Comparison of ENCODE assay signal across 8 cellular contexts in genomic region chr16:50267151-50267631, GRCh38. TPM values are rescaled to one million over a fixed set of nuclear protein-coding genes. Genes with fewer than 3 reads are reported as not detected.
A peak's percentile ranks its signal among the peaks of the same experiment; 100 is the strongest.
DNase-seq lines count a peak whose midpoint lies in the region; ATAC-seq and TF ChIP-seq lines count a peak whose summit lies in the region.

No MANE protein-coding gene starts in this region.

- H3K36me3 Mint-ChIP-seq in activated naive CD8-positive, alpha-beta T cell treated with anti-CD3 and anti-CD28 coated beads, Interleukin-2, amount 50 U/mL, for 24 hours (ENCODE audit: low read depth), result peaks cover 4% of the 10 kb centered on the region

- H3K27me3 ChIP-seq in BLaER1 (no peaks in the 10 kb centered on the region), KMS-11 (ENCODE audit: insufficient read depth, low read depth) (no peaks in the 10 kb centered on the region), mucosa of stomach (ENCODE audit: control insufficient read depth, insufficient read depth, low read length) (no peaks in the 10 kb centered on the region), mesendoderm (ENCODE audit: insufficient read depth, low read length, poor library complexity) (no peaks in the 10 kb centered on the region)

- H3K9me3 Mint-ChIP-seq in activated naive CD8-positive, alpha-beta T cell treated with anti-CD3 and anti-CD28 coated beads, Interleukin-2, amount 50 U/mL, for 24 hours, result no peaks in the 10 kb centered on the region

- no peak overlapping the region for H4K5ac ChIP-seq in mesendoderm (ENCODE audit: low read length)

- H3K4me1 Mint-ChIP-seq in activated naive CD8-positive, alpha-beta T cell treated with anti-CD3 and anti-CD28 coated beads, Interleukin-2, amount 50 U/mL, for 24 hours, result peaks cover 89% of the 10 kb centered on the region

- DNase-seq in activated naive CD8-positive, alpha-beta T cell treated with anti-CD3 and anti-CD28 coated beads, Interleukin-2, amount 50 U/mL, for 24 hours, result no peak
- no peak for DNase-seq in DMS153 treated with DMSO at 0.1 percent for 48 hours (lab: John Stamatoyannopoulos, UW; ENCODE audit: unreplicated experiment)
- no peak for DNase-seq in cerebellar cortex (ENCODE audit: low spot score)
- DNase-seq in mesendoderm, result no peak

- no peak overlapping the region for H2BK120ac ChIP-seq in mesendoderm (ENCODE audit: low read depth, low read length)

- H3K36me3 ChIP-seq in BLaER1 (no peaks in the 10 kb centered on the region), KMS-11 (ENCODE audit: insufficient read depth) (no peaks in the 10 kb centered on the region), mucosa of stomach (ENCODE audit: control insufficient read depth, insufficient read depth, low read length) (no peaks in the 10 kb centered on the region), mesendoderm (ENCODE audit: control insufficient read depth, insufficient read depth, low read length) (no peaks in the 10 kb centered on the region)

- H4K20me1 ChIP-seq in BLaER1 (peaks cover 45% of the 10 kb centered on the region), KMS-11 (ENCODE audit: insufficient read depth) (no peaks in the 10 kb centered on the region)

- WGBS in mesendoderm (ENCODE audit: extremely low coverage, insufficient coverage, low lambda C conversion rate), result no CpG with 5 or more reads among the region's 8 CpGs

- peak overlapping the region; percentile 88 for H3K4me3 Mint-ChIP-seq in activated naive CD8-positive, alpha-beta T cell treated with anti-CD3 and anti-CD28 coated beads, Interleukin-2, amount 50 U/mL, for 24 hours

- H2AFZ ChIP-seq in KMS-11 (ENCODE audit: low read depth), result peak overlapping the region; percentile 54; the same call in 1 of the 2 replicates

- H4K8ac ChIP-seq in mesendoderm (ENCODE audit: low read depth, low read length), result no peak overlapping the region

- no peak overlapping the region for H2BK15ac ChIP-seq in mesendoderm (replicated peaks; ENCODE audit: low read depth)

- peak overlapping the region; percentile 98 for H3K4me2 ChIP-seq in BLaER1
- peak overlapping the region; percentile 62 for H3K4me2 ChIP-seq in KMS-11
- no peak overlapping the region for H3K4me2 ChIP-seq in mesendoderm (ENCODE audit: low read length)

- H3K4me3 ChIP-seq in BLaER1, result no peak overlapping the region
- H3K4me3 ChIP-seq in KMS-11 (IDR thresholded peaks at IDR 0.05; ENCODE audit: insufficient read depth, low read depth, low read length), result no peak overlapping the region
- peak overlapping the region; percentile 25 for H3K4me3 ChIP-seq in mucosa of stomach (ENCODE audit: low read length)
- no peak overlapping the region for H3K4me3 ChIP-seq in mesendoderm (ENCODE audit: low read length)

- peak overlapping the region; percentile 49; the same call in 1 of the 2 replicates for H3K9ac ChIP-seq in BLaER1
- peak overlapping the region; percentile 72 for H3K9ac ChIP-seq in KMS-11
- no peak overlapping the region for H3K9ac ChIP-seq in mucosa of stomach (ENCODE audit: low read length)
- H3K9ac ChIP-seq in mesendoderm (ENCODE audit: low read length), result no peak overlapping the region

- H3K9me3 ChIP-seq in BLaER1 (no peaks in the 10 kb centered on the region), mucosa of stomach (ENCODE audit: control insufficient read depth, low read length) (no peaks in the 10 kb centered on the region)

- H3K79me1 ChIP-seq in mesendoderm (ENCODE audit: low read length), result no peaks in the 10 kb centered on the region

- no peak for TF ChIP-seq CTCF in KMS-11 (conservative IDR thresholded peaks at IDR 0.05; ENCODE audit: low read depth, low read length)

- H3K27ac ChIP-seq in BLaER1 (peak overlapping the region; percentile 82), KMS-11 (peak overlapping the region; percentile 45; the same call in 1 of the 2 replicates), mesendoderm (ENCODE audit: low read depth, low read length) (no peak overlapping the region)

- H3K4me1 ChIP-seq in BLaER1 (peaks cover 97% of the 10 kb centered on the region), KMS-11 (ENCODE audit: low read depth, poor library complexity, severe bottlenecking) (peaks cover 40% of the 10 kb centered on the region), mucosa of stomach (ENCODE audit: control insufficient read depth, insufficient read depth, low read length) (peaks cover 34% of the 10 kb centered on the region), mesendoderm (ENCODE audit: control insufficient read depth, low read depth, low read length) (peaks cover 8% of the 10 kb centered on the region)

- ATAC-seq in activated naive CD8-positive, alpha-beta T cell treated with anti-CD3 and anti-CD28 coated beads, Interleukin-2, amount 50 U/mL, for 24 hours, result no peak
- no peak for ATAC-seq in HG02588 (IDR thresholded peaks at IDR 0.05; ENCODE audit: unreplicated experiment)

- H3K4ac ChIP-seq in mesendoderm (ENCODE audit: low read depth, low read length), result no peak overlapping the region

- no peak overlapping the region for H3K18ac ChIP-seq in mesendoderm (ENCODE audit: low read length)

- H3K23ac ChIP-seq in mesendoderm (ENCODE audit: low read length), result no peak overlapping the region

- H3K79me2 ChIP-seq in KMS-11 (ENCODE audit: insufficient read depth, low read depth) (no peaks in the 10 kb centered on the region; the same call in 1 of the 2 replicates), mesendoderm (ENCODE audit: control insufficient read depth, insufficient read depth, low read length) (no peaks in the 10 kb centered on the region)

- no peak overlapping the region for H2AK5ac ChIP-seq in mesendoderm (ENCODE audit: low read length)

- H2BK5ac ChIP-seq in mesendoderm (ENCODE audit: low read length), result no peak overlapping the region

- no peaks in the 10 kb centered on the region for H3K27me3 Mint-ChIP-seq in activated naive CD8-positive, alpha-beta T cell treated with anti-CD3 and anti-CD28 coated beads, Interleukin-2, amount 50 U/mL, for 24 hours

- H3K56ac ChIP-seq in mesendoderm (ENCODE audit: low read length), result no peak overlapping the region

- peak overlapping the region; percentile 97 for H3K27ac Mint-ChIP-seq in activated naive CD8-positive, alpha-beta T cell treated with anti-CD3 and anti-CD28 coated beads, Interleukin-2, amount 50 U/mL, for 24 hours

RNA-seq across cellular contexts. Expression of gene ADCY7, which starts 0.8 kb away (rescaled TPM):
- polyA plus RNA-seq in mesendoderm (2013, experiment 1 of 2), result 0.58 TPM
- polyA plus RNA-seq in mesendoderm (2013, experiment 2 of 2), result 0.84 TPM

Comparison
In these comparisons a context has a peak if more than half of its experiments do, and no peak if none do; other contexts are left out.
1. H3K9ac ChIP-seq: peak in BLaER1 (single experiment) and KMS-11 (single experiment); none in mucosa of stomach (single experiment) and mesendoderm (single experiment).